ENCODE assay signal across 1 cellular context in the genomic region with DNA sequence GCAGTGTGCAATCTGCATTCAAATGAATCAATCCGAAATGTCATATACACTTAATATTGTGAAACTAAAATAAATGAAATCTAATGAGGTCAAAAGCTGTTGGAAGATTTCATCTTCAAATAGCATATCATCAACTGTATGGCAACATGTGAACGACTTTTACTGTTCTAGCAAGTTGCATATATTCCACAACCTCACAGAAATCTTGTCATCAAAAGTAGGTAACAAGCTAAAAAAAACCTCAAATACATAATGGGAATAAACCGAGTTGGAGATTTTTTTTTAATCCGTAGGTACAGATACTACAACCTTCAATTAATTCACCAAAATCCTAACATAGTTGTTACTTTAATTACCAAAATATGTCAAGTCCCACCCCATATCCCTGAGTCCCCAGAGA.
TF ChIP-seq lines count a peak whose summit lies in the region.

No MANE protein-coding gene starts in this region.

TF ChIP-seq in liver, 16 proteins besides CTCF, POLR2A, EP300 and RAD21 (continued from another document):
- TF ChIP-seq, protein P1, sequence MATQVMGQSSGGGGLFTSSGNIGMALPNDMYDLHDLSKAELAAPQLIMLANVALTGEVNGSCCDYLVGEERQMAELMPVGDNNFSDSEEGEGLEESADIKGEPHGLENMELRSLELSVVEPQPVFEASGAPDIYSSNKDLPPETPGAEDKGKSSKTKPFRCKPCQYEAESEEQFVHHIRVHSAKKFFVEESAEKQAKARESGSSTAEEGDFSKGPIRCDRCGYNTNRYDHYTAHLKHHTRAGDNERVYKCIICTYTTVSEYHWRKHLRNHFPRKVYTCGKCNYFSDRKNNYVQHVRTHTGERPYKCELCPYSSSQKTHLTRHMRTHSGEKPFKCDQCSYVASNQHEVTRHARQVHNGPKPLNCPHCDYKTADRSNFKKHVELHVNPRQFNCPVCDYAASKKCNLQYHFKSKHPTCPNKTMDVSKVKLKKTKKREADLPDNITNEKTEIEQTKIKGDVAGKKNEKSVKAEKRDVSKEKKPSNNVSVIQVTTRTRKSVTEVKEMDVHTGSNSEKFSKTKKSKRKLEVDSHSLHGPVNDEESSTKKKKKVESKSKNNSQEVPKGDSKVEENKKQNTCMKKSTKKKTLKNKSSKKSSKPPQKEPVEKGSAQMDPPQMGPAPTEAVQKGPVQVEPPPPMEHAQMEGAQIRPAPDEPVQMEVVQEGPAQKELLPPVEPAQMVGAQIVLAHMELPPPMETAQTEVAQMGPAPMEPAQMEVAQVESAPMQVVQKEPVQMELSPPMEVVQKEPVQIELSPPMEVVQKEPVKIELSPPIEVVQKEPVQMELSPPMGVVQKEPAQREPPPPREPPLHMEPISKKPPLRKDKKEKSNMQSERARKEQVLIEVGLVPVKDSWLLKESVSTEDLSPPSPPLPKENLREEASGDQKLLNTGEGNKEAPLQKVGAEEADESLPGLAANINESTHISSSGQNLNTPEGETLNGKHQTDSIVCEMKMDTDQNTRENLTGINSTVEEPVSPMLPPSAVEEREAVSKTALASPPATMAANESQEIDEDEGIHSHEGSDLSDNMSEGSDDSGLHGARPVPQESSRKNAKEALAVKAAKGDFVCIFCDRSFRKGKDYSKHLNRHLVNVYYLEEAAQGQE (IDR thresholded peaks at IDR 0.05) = no peak
- TF ChIP-seq MAX (IDR thresholded peaks at IDR 0.05) = no peak
- TF ChIP-seq TAF1 (conservative IDR thresholded peaks at IDR 0.05) = no peak
- no peak for TF ChIP-seq HNF4A (conservative IDR thresholded peaks at IDR 0.05)
TF ChIP-seq in liver: peak in this region for 0.
